In the genomic region with DNA sequence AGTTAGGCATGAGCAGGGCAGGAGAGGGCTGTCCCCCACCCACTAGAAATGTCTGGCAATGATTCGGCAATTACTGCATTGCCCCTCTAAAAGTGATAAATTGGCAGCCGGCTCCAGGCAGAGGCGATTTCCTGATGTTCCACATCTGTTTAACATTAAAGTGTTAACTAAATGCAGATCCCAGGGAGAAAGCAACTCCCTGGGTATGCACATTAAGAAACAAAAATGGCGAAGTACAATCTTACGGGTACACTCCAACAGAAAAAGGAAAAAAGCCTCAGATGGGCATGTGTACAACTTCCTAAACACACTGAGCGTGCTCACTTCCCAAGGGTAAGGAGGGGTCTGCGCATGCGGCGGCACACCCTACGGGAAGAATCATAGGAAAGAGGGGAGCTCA, we compare ENCODE assay signal across 25 cellular contexts.
DNase-seq lines count a peak whose midpoint lies in the region; ATAC-seq and TF ChIP-seq lines count a peak whose summit lies in the region.
"Had no signal": no experiment of that assay in that cellular context is flagged by ENCODE, and none has a peak within 500 bp of the region (broad histone marks: within the 10 kb centered on the region; RNA-seq: fewer than 3 reads in every experiment).

No MANE protein-coding gene starts in this region.

- peaks cover 3% of the 10 kb centered on the region for H3K27me3 Mint-ChIP-seq in neural progenitor cell (ENCODE audit: insufficient read depth, low read depth)

- peaks cover 15% of the 10 kb centered on the region for H3K4me1 Mint-ChIP-seq in neural progenitor cell
- H3K4me1 Mint-ChIP-seq: CD4-positive, CD25-positive, alpha-beta regulatory T cell had no signal

- H2AFZ ChIP-seq in neural progenitor cell (replicated peaks): peak overlapping the region; percentile 58

- H3K9me3 ChIP-seq in adipocyte (ENCODE audit: control insufficient read depth, low read length): no peaks in the 10 kb centered on the region
- H3K9me3 ChIP-seq in neural progenitor cell (ENCODE audit: low read depth): no peaks in the 10 kb centered on the region
- H3K9me3 ChIP-seq: BLaER1 had no signal

- TF ChIP-seq CTCF in AG10803 (conservative IDR thresholded peaks at IDR 0.05; ENCODE audit: low read length) (no peak), neural progenitor cell (IDR thresholded peaks at IDR 0.05) (no peak)

- ATAC-seq in GM19452 (IDR thresholded peaks at IDR 0.05; ENCODE audit: unreplicated experiment): no peak
- ATAC-seq: HepG2 had no signal

- peak; percentile 5 for DNase-seq in AG10803 (ENCODE audit: low read depth)
- no peak for DNase-seq in adipocyte (ENCODE audit: low read depth)
- peak; percentile 21 for DNase-seq in fibroblast of the conjunctiva (ENCODE audit: low read depth)
- DNase-seq in neural progenitor cell (ENCODE audit: low spot score): no peak
- DNase-seq in NCI-H1105 (lab: John Stamatoyannopoulos, UW): no peak
- DNase-seq in central memory CD4-positive, alpha-beta T cell: no peak
- DNase-seq in EL: no peak
- DNase-seq: 8988T; CD4-positive, CD25-positive, alpha-beta regulatory T cell; DMS153; DND-41; Karpas-422; NCI-H1092; NCI-H1436; NCI-H187; NCI-H2081 treated with DMSO at 0.1 percent for 48 hours; NCI-H2171; NCI-H226; NCI-H510A; NCI-H69; Right ventricle myocardium superior; RPMI8226 had no signal

- no peak overlapping the region for H3K4me3 ChIP-seq in AG10803 (ENCODE audit: low read length)
- H3K4me3 ChIP-seq in adipocyte (ENCODE audit: low read length): peak overlapping the region; percentile 46
- H3K4me3 ChIP-seq in neural progenitor cell: no peak overlapping the region
- H3K4me3 ChIP-seq: BLaER1 had no signal

- H3K4me3 Mint-ChIP-seq in neural progenitor cell: no peak overlapping the region
- H3K4me3 Mint-ChIP-seq: CD4-positive, CD25-positive, alpha-beta regulatory T cell had no signal

- no peaks in the 10 kb centered on the region for H3K79me2 ChIP-seq in neural progenitor cell (ENCODE audit: low read depth)

- H3K4me2 ChIP-seq in neural progenitor cell: no peak overlapping the region
- H3K4me2 ChIP-seq: BLaER1 had no signal

- H3K27ac Mint-ChIP-seq in neural progenitor cell: no peak overlapping the region
- H3K27ac Mint-ChIP-seq: CD4-positive, CD25-positive, alpha-beta regulatory T cell had no signal

- no peaks in the 10 kb centered on the region for H3F3A ChIP-seq in neural progenitor cell (ENCODE audit: low read depth)

- H3K36me3 ChIP-seq in adipocyte (ENCODE audit: control insufficient read depth, insufficient read depth, low read length, severe bottlenecking) (no peaks in the 10 kb centered on the region), neural progenitor cell (no peaks in the 10 kb centered on the region)
- H3K36me3 ChIP-seq: BLaER1 had no signal

- H3K27ac ChIP-seq in neural progenitor cell: no peak overlapping the region
- H3K27ac ChIP-seq: BLaER1 had no signal

- H4K20me1 ChIP-seq in neural progenitor cell (ENCODE audit: low read depth): no peaks in the 10 kb centered on the region
- H4K20me1 ChIP-seq: BLaER1 had no signal

- no peaks in the 10 kb centered on the region for H3K27me3 ChIP-seq in adipocyte (replicated peaks; ENCODE audit: control insufficient read depth, insufficient read depth, low read length)
- no peaks in the 10 kb centered on the region for H3K27me3 ChIP-seq in neural progenitor cell
- H3K27me3 ChIP-seq: BLaER1 had no signal

- no peaks in the 10 kb centered on the region for H3K9me3 Mint-ChIP-seq in neural progenitor cell

- H3K36me3 Mint-ChIP-seq in neural progenitor cell: no peaks in the 10 kb centered on the region
- H3K36me3 Mint-ChIP-seq: CD4-positive, CD25-positive, alpha-beta regulatory T cell had no signal

- H3K4me1 ChIP-seq in adipocyte (ENCODE audit: control insufficient read depth, insufficient read depth, low read length) (no peaks in the 10 kb centered on the region), neural progenitor cell (peaks cover 24% of the 10 kb centered on the region)
- H3K4me1 ChIP-seq: BLaER1 had no signal

- no peak overlapping the region for H3K9ac ChIP-seq in adipocyte (ENCODE audit: low read length)
- no peak overlapping the region for H3K9ac ChIP-seq in neural progenitor cell
- H3K9ac ChIP-seq: BLaER1 had no signal

Comparison
In these comparisons a context has a peak if more than half of its experiments do, and no peak if none do; other contexts are left out.
1. DNase-seq: peak in AG10803 (single experiment) and fibroblast of the conjunctiva (single experiment); none in adipocyte (single experiment), neural progenitor cell (single experiment), NCI-H1105 (single experiment), central memory CD4-positive, alpha-beta T cell (single experiment) and EL (single experiment).